Comparison of ENCODE assay signal across 2 cellular contexts in the genomic region with DNA sequence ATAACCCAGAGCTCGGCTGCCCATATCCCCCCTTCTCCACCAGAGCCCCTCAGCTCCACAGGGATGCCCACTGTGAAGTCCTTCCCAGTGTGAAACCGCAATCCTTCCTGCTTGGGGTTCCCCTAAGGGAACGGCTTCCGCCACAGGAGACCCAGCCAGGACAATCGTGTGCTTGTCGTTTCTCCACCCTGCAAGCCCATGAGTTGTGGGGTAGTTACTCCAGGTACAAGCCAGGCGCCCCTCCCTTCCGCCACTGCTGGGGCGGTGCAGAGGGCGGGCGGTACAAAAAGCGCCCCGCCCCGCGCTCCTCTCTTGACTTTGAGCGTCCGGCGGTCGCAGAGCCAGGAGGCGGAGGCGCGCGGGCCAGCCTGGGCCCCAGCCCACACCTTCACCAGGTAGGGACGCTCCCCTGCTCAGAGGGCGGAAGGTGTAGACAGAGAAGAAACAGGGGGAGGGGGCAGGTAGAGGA.
TF ChIP-seq lines count a peak whose summit lies in the region.

A gene with protein sequence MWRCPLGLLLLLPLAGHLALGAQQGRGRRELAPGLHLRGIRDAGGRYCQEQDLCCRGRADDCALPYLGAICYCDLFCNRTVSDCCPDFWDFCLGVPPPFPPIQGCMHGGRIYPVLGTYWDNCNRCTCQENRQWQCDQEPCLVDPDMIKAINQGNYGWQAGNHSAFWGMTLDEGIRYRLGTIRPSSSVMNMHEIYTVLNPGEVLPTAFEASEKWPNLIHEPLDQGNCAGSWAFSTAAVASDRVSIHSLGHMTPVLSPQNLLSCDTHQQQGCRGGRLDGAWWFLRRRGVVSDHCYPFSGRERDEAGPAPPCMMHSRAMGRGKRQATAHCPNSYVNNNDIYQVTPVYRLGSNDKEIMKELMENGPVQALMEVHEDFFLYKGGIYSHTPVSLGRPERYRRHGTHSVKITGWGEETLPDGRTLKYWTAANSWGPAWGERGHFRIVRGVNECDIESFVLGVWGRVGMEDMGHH (plus strand): TSS at position 315 of the 469 bp plus-strand sequence. CDS start 634 bp downstream, outside the sequence.

TF ChIP-seq in HCT116, 20 proteins besides CTCF, POLR2A, EP300 and RAD21:
- TF ChIP-seq ELF1 (IDR thresholded peaks at IDR 0.05; ENCODE audit: borderline replicate concordance, low read depth): no peak
- peak; percentile 55 for TF ChIP-seq TCF7L2 (IDR thresholded peaks at IDR 0.05; ENCODE audit: borderline replicate concordance, extremely low read depth, insufficient read depth, insufficient read length)
- peak; percentile 95 for TF ChIP-seq POLR2AphosphoS5 (IDR thresholded peaks at IDR 0.05; ENCODE audit: low read depth, low read length)
- TF ChIP-seq EZH2phosphoT487 (IDR thresholded peaks at IDR 0.05; ENCODE audit: borderline replicate concordance): no peak
- TF ChIP-seq, protein P1, sequence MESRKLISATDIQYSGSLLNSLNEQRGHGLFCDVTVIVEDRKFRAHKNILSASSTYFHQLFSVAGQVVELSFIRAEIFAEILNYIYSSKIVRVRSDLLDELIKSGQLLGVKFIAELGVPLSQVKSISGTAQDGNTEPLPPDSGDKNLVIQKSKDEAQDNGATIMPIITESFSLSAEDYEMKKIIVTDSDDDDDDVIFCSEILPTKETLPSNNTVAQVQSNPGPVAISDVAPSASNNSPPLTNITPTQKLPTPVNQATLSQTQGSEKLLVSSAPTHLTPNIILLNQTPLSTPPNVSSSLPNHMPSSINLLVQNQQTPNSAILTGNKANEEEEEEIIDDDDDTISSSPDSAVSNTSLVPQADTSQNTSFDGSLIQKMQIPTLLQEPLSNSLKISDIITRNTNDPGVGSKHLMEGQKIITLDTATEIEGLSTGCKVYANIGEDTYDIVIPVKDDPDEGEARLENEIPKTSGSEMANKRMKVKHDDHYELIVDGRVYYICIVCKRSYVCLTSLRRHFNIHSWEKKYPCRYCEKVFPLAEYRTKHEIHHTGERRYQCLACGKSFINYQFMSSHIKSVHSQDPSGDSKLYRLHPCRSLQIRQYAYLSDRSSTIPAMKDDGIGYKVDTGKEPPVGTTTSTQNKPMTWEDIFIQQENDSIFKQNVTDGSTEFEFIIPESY (IDR thresholded peaks at IDR 0.05; ENCODE audit: extremely low read depth, insufficient replicate concordance, low read length): no peak
- TF ChIP-seq SP1 (IDR thresholded peaks at IDR 0.05; ENCODE audit: low read depth): no peak
- TF ChIP-seq SIN3A (IDR thresholded peaks at IDR 0.05; ENCODE audit: low read depth): no peak
- TF ChIP-seq, protein P2, sequence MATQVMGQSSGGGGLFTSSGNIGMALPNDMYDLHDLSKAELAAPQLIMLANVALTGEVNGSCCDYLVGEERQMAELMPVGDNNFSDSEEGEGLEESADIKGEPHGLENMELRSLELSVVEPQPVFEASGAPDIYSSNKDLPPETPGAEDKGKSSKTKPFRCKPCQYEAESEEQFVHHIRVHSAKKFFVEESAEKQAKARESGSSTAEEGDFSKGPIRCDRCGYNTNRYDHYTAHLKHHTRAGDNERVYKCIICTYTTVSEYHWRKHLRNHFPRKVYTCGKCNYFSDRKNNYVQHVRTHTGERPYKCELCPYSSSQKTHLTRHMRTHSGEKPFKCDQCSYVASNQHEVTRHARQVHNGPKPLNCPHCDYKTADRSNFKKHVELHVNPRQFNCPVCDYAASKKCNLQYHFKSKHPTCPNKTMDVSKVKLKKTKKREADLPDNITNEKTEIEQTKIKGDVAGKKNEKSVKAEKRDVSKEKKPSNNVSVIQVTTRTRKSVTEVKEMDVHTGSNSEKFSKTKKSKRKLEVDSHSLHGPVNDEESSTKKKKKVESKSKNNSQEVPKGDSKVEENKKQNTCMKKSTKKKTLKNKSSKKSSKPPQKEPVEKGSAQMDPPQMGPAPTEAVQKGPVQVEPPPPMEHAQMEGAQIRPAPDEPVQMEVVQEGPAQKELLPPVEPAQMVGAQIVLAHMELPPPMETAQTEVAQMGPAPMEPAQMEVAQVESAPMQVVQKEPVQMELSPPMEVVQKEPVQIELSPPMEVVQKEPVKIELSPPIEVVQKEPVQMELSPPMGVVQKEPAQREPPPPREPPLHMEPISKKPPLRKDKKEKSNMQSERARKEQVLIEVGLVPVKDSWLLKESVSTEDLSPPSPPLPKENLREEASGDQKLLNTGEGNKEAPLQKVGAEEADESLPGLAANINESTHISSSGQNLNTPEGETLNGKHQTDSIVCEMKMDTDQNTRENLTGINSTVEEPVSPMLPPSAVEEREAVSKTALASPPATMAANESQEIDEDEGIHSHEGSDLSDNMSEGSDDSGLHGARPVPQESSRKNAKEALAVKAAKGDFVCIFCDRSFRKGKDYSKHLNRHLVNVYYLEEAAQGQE (IDR thresholded peaks at IDR 0.05; ENCODE audit: low read depth): no peak
- TF ChIP-seq ZNF274 (IDR thresholded peaks at IDR 0.05; ENCODE audit: low read depth, low read length): no peak
- TF ChIP-seq CEBPB (IDR thresholded peaks at IDR 0.05; ENCODE audit: low read depth): no peak
- peak; percentile 47 for TF ChIP-seq YY1 (IDR thresholded peaks at IDR 0.05; ENCODE audit: extremely low read depth, insufficient replicate concordance, low read depth, low read length)
- no peak for TF ChIP-seq SRF (IDR thresholded peaks at IDR 0.05; ENCODE audit: low read depth)
- TF ChIP-seq, protein P3, sequence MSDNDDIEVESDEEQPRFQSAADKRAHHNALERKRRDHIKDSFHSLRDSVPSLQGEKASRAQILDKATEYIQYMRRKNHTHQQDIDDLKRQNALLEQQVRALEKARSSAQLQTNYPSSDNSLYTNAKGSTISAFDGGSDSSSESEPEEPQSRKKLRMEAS (IDR thresholded peaks at IDR 0.05): no peak

TF ChIP-seq in GM12878, 131 proteins besides CTCF, POLR2A, EP300 and RAD21:
- TF ChIP-seq CBX5 (IDR thresholded peaks at IDR 0.05; ENCODE audit: low read depth) (no peak), SUPT20H (IDR thresholded peaks at IDR 0.05; ENCODE audit: borderline replicate concordance, control insufficient read depth, low read depth, low read length) (no peak), TCF12 (IDR thresholded peaks at IDR 0.05; ENCODE audit: low read depth, low read length) (no peak), RBBP5 (conservative IDR thresholded peaks at IDR 0.05) (no peak), HDAC6 (IDR thresholded peaks at IDR 0.05; ENCODE audit: unreplicated experiment) (no peak), ZBED1 (IDR thresholded peaks at IDR 0.05; ENCODE audit: borderline replicate concordance) (no peak), ZNF207 (IDR thresholded peaks at IDR 0.05; ENCODE audit: borderline replicate concordance) (no peak), KAT2A (conservative IDR thresholded peaks at IDR 0.05; ENCODE audit: control insufficient read depth, low read depth, low read length) (no peak), RCOR1 (conservative IDR thresholded peaks at IDR 0.05; ENCODE audit: low read depth, low read length) (no peak), TBL1XR1 (IDR thresholded peaks at IDR 0.05; ENCODE audit: low read depth, low read length) (no peak), YBX1 (IDR thresholded peaks at IDR 0.05) (no peak), ASH2L (IDR thresholded peaks at IDR 0.05; ENCODE audit: borderline replicate concordance, low read depth) (no peak), ETV6 (conservative IDR thresholded peaks at IDR 0.05 in 1 of 2, IDR thresholded peaks at IDR 0.05 in 1 of 2; ENCODE audit: borderline replicate concordance in 1 of 2, low read depth in 1 of 2) (no peak), RB1 (IDR thresholded peaks at IDR 0.05; ENCODE audit: borderline replicate concordance) (no peak), GATAD2B (conservative IDR thresholded peaks at IDR 0.05; ENCODE audit: low read depth) (no peak), BMI1 (IDR thresholded peaks at IDR 0.05; ENCODE audit: borderline replicate concordance) (no peak)
- TF ChIP-seq, protein P4, sequence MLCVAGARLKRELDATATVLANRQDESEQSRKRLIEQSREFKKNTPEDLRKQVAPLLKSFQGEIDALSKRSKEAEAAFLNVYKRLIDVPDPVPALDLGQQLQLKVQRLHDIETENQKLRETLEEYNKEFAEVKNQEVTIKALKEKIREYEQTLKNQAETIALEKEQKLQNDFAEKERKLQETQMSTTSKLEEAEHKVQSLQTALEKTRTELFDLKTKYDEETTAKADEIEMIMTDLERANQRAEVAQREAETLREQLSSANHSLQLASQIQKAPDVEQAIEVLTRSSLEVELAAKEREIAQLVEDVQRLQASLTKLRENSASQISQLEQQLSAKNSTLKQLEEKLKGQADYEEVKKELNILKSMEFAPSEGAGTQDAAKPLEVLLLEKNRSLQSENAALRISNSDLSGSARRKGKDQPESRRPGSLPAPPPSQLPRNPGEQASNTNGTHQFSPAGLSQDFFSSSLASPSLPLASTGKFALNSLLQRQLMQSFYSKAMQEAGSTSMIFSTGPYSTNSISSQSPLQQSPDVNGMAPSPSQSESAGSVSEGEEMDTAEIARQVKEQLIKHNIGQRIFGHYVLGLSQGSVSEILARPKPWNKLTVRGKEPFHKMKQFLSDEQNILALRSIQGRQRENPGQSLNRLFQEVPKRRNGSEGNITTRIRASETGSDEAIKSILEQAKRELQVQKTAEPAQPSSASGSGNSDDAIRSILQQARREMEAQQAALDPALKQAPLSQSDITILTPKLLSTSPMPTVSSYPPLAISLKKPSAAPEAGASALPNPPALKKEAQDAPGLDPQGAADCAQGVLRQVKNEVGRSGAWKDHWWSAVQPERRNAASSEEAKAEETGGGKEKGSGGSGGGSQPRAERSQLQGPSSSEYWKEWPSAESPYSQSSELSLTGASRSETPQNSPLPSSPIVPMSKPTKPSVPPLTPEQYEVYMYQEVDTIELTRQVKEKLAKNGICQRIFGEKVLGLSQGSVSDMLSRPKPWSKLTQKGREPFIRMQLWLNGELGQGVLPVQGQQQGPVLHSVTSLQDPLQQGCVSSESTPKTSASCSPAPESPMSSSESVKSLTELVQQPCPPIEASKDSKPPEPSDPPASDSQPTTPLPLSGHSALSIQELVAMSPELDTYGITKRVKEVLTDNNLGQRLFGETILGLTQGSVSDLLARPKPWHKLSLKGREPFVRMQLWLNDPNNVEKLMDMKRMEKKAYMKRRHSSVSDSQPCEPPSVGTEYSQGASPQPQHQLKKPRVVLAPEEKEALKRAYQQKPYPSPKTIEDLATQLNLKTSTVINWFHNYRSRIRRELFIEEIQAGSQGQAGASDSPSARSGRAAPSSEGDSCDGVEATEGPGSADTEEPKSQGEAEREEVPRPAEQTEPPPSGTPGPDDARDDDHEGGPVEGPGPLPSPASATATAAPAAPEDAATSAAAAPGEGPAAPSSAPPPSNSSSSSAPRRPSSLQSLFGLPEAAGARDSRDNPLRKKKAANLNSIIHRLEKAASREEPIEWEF (IDR thresholded peaks at IDR 0.05; ENCODE audit: insufficient replicate concordance, low read depth, low read length): no peak
- TF ChIP-seq, protein P5, sequence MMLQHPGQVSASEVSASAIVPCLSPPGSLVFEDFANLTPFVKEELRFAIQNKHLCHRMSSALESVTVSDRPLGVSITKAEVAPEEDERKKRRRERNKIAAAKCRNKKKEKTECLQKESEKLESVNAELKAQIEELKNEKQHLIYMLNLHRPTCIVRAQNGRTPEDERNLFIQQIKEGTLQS (IDR thresholded peaks at IDR 0.05; ENCODE audit: borderline replicate concordance, extremely low read depth, low read depth, low read length): no peak
- TF ChIP-seq, protein P6, sequence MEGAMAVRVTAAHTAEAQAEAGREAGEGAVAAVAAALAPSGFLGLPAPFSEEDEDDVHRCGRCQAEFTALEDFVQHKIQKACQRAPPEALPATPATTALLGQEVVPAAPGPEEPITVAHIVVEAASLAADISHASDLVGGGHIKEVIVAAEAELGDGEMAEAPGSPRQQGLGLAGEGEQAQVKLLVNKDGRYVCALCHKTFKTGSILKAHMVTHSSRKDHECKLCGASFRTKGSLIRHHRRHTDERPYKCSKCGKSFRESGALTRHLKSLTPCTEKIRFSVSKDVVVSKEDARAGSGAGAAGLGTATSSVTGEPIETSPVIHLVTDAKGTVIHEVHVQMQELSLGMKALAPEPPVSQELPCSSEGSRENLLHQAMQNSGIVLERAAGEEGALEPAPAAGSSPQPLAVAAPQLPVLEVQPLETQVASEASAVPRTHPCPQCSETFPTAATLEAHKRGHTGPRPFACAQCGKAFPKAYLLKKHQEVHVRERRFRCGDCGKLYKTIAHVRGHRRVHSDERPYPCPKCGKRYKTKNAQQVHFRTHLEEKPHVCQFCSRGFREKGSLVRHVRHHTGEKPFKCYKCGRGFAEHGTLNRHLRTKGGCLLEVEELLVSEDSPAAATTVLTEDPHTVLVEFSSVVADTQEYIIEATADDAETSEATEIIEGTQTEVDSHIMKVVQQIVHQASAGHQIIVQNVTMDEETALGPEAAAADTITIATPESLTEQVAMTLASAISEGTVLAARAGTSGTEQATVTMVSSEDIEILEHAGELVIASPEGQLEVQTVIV (IDR thresholded peaks at IDR 0.05; ENCODE audit: borderline replicate concordance, partially characterized antibody): no peak
TF ChIP-seq in GM12878: peak in this region for 0.
